In the genomic region with DNA sequence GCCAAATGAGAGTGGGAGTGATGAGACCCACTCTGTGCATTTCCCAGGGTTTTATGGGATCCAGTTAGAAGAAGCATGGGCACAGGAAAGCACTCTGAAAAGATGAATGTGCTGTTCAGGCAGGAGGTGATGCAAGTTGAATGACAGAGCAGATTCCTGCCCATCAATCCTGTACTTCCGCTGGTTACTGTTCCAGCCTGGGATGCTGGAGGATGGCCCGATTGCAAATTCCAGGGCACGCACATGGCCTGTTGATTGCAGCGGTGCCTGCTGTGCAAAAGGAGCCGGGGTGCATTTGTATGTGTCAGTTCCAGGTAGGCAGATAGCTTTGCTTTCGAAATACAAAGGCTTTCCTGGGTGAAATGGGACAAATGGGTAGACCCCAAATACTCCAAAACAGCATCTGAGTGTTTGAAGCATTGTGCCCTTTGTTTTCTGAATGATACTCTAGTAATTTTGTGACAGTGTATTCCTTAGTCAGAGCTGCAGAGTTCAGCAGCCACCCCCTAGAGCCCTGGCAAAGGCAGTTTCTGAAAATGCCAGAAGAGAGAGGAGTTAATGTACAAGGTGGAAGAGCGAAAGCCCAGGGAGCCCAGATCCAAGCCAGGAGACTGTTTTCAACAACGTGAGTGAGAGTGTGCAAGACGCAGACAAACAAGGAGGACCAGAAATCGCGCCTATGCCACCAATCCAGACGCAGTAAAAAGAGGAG, we compare ENCODE assay signal across 1 cellular context.
TF ChIP-seq lines count a peak whose summit lies in the region.

No MANE protein-coding gene starts in this region.

TF ChIP-seq in K562, 482 proteins besides CTCF, POLR2A, EP300 and RAD21 (continued from another document):
- TF ChIP-seq, protein P1, sequence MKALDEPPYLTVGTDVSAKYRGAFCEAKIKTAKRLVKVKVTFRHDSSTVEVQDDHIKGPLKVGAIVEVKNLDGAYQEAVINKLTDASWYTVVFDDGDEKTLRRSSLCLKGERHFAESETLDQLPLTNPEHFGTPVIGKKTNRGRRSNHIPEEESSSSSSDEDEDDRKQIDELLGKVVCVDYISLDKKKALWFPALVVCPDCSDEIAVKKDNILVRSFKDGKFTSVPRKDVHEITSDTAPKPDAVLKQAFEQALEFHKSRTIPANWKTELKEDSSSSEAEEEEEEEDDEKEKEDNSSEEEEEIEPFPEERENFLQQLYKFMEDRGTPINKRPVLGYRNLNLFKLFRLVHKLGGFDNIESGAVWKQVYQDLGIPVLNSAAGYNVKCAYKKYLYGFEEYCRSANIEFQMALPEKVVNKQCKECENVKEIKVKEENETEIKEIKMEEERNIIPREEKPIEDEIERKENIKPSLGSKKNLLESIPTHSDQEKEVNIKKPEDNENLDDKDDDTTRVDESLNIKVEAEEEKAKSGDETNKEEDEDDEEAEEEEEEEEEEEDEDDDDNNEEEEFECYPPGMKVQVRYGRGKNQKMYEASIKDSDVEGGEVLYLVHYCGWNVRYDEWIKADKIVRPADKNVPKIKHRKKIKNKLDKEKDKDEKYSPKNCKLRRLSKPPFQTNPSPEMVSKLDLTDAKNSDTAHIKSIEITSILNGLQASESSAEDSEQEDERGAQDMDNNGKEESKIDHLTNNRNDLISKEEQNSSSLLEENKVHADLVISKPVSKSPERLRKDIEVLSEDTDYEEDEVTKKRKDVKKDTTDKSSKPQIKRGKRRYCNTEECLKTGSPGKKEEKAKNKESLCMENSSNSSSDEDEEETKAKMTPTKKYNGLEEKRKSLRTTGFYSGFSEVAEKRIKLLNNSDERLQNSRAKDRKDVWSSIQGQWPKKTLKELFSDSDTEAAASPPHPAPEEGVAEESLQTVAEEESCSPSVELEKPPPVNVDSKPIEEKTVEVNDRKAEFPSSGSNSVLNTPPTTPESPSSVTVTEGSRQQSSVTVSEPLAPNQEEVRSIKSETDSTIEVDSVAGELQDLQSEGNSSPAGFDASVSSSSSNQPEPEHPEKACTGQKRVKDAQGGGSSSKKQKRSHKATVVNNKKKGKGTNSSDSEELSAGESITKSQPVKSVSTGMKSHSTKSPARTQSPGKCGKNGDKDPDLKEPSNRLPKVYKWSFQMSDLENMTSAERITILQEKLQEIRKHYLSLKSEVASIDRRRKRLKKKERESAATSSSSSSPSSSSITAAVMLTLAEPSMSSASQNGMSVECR (CRISPR knock-in tag; IDR thresholded peaks at IDR 0.05): no peak
- TF ChIP-seq HNRNPH1 (optimal IDR thresholded peaks at IDR 0.05; ENCODE audit: low read depth, low read length) (no peak), POLR3A (IDR thresholded peaks at IDR 0.05; ENCODE audit: borderline replicate concordance, extremely low read depth, insufficient read depth, insufficient read length) (no peak)
- TF ChIP-seq, protein P2, sequence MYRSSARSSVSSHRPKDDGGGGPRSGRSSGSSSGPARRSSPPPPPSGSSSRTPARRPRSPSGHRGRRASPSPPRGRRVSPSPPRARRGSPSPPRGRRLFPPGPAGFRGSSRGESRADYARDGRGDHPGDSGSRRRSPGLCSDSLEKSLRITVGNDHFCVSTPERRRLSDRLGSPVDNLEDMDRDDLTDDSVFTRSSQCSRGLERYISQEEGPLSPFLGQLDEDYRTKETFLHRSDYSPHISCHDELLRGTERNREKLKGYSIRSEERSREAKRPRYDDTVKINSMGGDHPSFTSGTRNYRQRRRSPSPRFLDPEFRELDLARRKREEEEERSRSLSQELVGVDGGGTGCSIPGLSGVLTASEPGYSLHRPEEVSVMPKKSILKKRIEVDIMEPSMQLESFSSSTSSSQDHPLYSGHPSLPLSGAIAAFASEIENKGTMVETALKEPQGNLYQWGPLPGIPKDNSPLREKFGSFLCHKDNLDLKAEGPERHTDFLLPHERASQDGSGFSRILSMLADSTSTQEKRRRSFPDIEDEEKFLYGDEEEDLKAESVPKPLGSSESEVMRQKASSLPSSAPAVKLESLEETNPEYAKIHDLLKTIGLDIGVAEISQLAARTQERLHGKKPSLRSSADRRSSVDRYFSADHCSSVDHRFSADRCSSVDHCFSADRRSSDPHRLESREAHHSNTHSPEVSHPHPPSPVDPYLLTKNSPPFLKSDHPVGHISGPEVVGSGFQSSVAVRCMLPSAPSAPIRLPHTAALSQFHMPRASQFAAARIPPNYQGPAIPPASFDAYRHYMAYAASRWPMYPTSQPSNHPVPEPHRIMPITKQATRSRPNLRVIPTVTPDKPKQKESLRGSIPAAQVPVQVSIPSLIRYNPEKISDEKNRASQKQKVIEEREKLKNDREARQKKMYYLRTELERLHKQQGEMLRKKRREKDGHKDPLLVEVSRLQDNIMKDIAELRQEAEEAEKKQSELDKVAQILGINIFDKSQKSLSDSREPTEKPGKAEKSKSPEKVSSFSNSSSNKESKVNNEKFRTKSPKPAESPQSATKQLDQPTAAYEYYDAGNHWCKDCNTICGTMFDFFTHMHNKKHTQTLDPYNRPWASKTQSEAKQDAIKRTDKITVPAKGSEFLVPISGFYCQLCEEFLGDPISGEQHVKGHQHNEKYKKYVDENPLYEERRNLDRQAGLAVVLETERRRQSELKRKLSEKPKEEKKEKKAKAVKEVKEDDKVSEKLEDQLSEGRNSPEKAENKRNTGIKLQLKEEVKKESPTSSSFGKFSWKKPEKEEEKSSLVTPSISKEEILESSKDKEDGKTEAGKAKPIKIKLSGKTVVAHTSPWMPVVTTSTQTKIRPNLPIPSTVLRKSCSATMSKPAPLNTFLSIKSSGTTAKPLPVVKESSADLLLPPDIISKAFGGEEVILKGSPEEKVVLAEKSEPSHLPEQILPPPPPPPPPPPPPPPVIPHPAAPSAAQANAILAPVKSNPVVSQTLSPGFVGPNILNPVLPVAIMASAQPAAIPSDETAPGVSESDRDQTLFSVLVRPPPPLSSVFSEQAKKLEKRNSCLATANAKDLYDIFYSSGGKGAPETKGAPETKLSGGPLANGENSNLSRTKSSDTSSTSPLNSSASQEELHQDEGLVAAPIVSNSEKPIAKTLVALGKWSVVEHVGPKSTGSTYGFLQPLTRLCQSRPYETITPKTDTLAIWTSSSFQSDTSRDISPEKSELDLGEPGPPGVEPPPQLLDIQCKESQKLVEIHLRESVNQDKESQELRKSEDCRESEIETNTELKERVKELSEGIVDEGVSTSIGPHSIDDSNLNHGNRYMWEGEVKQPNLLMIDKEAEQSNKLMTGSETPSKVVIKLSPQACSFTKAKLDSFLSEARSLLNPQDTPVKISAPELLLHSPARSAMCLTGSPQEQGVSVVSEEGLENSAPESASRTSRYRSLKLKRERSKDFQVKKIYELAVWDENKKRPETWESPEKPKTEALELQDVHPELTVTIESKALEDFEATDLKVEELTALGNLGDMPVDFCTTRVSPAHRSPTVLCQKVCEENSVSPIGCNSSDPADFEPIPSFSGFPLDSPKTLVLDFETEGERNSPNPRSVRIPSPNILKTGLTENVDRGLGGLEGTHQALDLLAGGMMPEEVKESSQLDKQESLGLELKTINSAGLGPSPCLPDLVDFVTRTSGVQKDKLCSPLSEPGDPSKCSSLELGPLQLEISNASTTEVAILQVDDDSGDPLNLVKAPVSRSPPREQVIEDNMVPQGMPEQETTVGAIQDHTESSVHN (IDR thresholded peaks at IDR 0.05; ENCODE audit: borderline replicate concordance in 1 of 2, low read depth in 1 of 2): no peak
TF ChIP-seq in K562: peak in this region for 1.
